ENCODE assay signal across 8 cellular contexts in the genomic region with DNA sequence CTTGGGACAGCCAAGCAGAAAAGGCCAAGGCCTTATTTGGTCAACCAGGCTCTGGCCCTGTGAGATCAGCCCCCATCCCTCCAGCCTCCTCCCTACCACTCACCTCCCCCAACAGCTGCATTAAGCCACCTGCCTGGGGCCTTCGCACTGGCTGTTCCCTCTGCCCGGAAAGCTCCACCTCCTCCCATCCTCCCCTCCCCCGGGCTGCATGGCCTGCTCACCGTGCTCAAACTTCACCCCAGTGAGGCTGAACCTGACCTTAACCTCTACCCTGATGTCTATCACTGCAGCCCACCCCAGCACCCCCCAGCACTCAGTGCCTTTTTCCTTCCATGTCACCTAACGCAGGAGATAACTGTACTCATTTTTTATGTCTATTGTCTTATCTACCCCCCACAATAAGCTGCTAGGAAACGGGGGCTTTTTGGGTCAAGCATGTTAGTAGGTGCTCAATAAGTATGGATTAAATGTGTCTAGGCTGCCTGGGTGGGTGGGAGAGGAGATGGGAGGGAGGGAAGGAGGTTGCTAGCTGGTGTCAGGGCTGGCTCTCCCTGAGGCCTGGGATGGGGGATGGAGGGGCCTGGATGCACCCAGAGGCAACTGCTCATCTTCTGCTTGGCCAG.
DNase-seq lines count a peak whose midpoint lies in the region; ATAC-seq lines count a peak whose summit lies in the region.

No MANE protein-coding gene starts in this region.

- ATAC-seq in HG02610 (IDR thresholded peaks at IDR 0.05; ENCODE audit: unreplicated experiment) (peak; percentile 36), GM19035 (IDR thresholded peaks at IDR 0.05; ENCODE audit: unreplicated experiment) (no peak)

- peak; percentile 74 for DNase-seq in DMS53 (lab: John Stamatoyannopoulos, UW)
- peak; percentile 44 for DNase-seq in activated CD4-positive, alpha-beta T cell treated with anti-CD3 and anti-CD28 coated beads for 1 hour
- DNase-seq in germinal center (ENCODE audit: low spot score), result peak; percentile 71
- DNase-seq in stimulated activated CD8-positive, alpha-beta memory T cell treated with anti-CD3 and anti-CD28 coated beads, Interleukin-7, amount 100 ng/mL, for 24 hours (ENCODE audit: low read depth), result peak; percentile 57
- DNase-seq in midbrain (lab: John Stamatoyannopoulos, UW), result no peak
- DNase-seq in hippocampal formation (lab: John Stamatoyannopoulos, UW), result no peak

Comparison
In these comparisons a context has a peak if more than half of its experiments do, and no peak if none do; other contexts are left out.
1. DNase-seq: peak in DMS53 (single experiment), activated CD4-positive, alpha-beta T cell treated with anti-CD3 and anti-CD28 coated beads for 1 hour (single experiment), germinal center (single experiment) and stimulated activated CD8-positive, alpha-beta memory T cell treated with anti-CD3 and anti-CD28 coated beads, Interleukin-7, amount 100 ng/mL, for 24 hours (single experiment); none in midbrain (single experiment) and hippocampal formation (0 of 2).